22 cellular contexts compared by ENCODE assay signal in the genomic region with DNA sequence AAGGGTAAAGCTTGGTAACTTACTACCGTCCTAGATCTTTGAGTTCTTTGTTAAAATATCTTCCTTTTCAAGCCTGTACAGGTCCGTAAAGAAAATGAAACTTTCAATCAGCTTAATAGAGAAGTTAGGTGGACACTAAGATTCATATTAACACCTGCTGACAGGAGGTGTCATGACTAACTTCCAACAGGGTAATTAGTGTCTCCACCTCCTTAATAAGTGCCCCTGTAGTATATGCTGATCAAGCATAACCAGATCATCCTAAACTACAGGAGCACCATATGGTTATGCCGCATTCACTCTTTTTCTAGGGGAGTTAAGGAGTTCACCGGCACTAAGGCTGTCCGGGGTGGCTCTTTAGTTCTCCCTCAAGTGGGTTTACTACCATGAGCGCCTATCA.
"Had no signal": no experiment of that assay in that cellular context is flagged by ENCODE, and none has a peak within 500 bp of the region (broad histone marks: within the 10 kb centered on the region; RNA-seq: fewer than 3 reads in every experiment).

No MANE protein-coding gene starts in this region.

- H3K4me3 ChIP-seq: cardiac muscle cell, gastrocnemius medialis, left lung had no signal

- H3K9me3 ChIP-seq: gastrocnemius medialis, left lung had no signal

- H3K27me3 Mint-ChIP-seq: activated CD8-positive, alpha-beta T cell treated with anti-CD3 and anti-CD28 coated beads for 36 hours; dendritic cell treated with granulocyte-macrophage colony-stimulating factor and Interleukin-4, amounts not matched to agents 40 ng/mL and 50 ng/mL, for 4 days had no signal

- H3K9me3 Mint-ChIP-seq: activated CD8-positive, alpha-beta T cell treated with anti-CD3 and anti-CD28 coated beads for 36 hours; activated naive CD8-positive, alpha-beta T cell treated with anti-CD3 and anti-CD28 coated beads for 36 hours; activated T-helper 17 cell treated with anti-CD3 and anti-CD28 coated beads, Interleukin-2, amount 50 U/mL, for 72 hours; dendritic cell treated with granulocyte-macrophage colony-stimulating factor and Interleukin-4, amounts not matched to agents 40 ng/mL and 50 ng/mL, for 4 days; mesothelial cell of epicardium; natural killer cell treated with Interleukin-12 subunit alpha and Interleukin-12 subunit beta and Interleukin-15 and Interleukin-18, amount 100 ng/mL, for 72 hours had no signal

- ATAC-seq: activated CD8-positive, alpha-beta T cell treated with anti-CD3 and anti-CD28 coated beads for 36 hours; activated T-helper 17 cell treated with anti-CD3 and anti-CD28 coated beads, Interleukin-2, amount 50 U/mL, for 72 hours; esophagus mucosa; gastrocnemius medialis; left lung; natural killer cell treated with Interleukin-12 subunit alpha and Interleukin-12 subunit beta and Interleukin-15 and Interleukin-18, amount 100 ng/mL, for 72 hours had no signal

- H3K36me3 ChIP-seq: cardiac muscle cell, gastrocnemius medialis, left lung had no signal

- H3K4me3 Mint-ChIP-seq: activated CD8-positive, alpha-beta T cell treated with anti-CD3 and anti-CD28 coated beads for 36 hours; activated naive CD8-positive, alpha-beta T cell treated with anti-CD3 and anti-CD28 coated beads for 36 hours; activated T-helper 17 cell treated with anti-CD3 and anti-CD28 coated beads, Interleukin-2, amount 50 U/mL, for 72 hours; dendritic cell treated with granulocyte-macrophage colony-stimulating factor and Interleukin-4, amounts not matched to agents 40 ng/mL and 50 ng/mL, for 4 days; mesothelial cell of epicardium; natural killer cell treated with Interleukin-12 subunit alpha and Interleukin-12 subunit beta and Interleukin-15 and Interleukin-18, amount 100 ng/mL, for 72 hours had no signal

- H3K36me3 Mint-ChIP-seq: activated naive CD8-positive, alpha-beta T cell treated with anti-CD3 and anti-CD28 coated beads for 36 hours; mesothelial cell of epicardium; natural killer cell treated with Interleukin-12 subunit alpha and Interleukin-12 subunit beta and Interleukin-15 and Interleukin-18, amount 100 ng/mL, for 72 hours had no signal

- H3K27me3 ChIP-seq: cardiac muscle cell, gastrocnemius medialis, left lung had no signal

- DNase-seq: activated CD4-positive, alpha-beta T cell treated with anti-CD3 and anti-CD28 coated beads for 48 hours; activated CD4-positive, CD25-positive, alpha-beta regulatory T cell; activated CD8-positive, alpha-beta T cell treated with anti-CD3 and anti-CD28 coated beads for 36 hours; activated naive CD4-positive, alpha-beta T cell; activated naive CD8-positive, alpha-beta T cell treated with anti-CD3 and anti-CD28 coated beads for 36 hours; activated T-cell treated with anti-CD3 and anti-CD28 coated beads, Interleukin-2, amount 50 U/mL, for 1 hour; amygdala; effector CD8-positive, alpha-beta T cell; gastrocnemius medialis; head of caudate nucleus; left lung; nucleus accumbens; stimulated activated CD4-positive, alpha-beta T cell treated with anti-CD3 and anti-CD28 coated beads, Interleukin-12 subunit alpha, Interleukin-12 subunit beta, amount 100 ng/mL, for 4 hours; stimulated activated CD4-positive, alpha-beta T cell treated with anti-CD3 and anti-CD28 coated beads, Interleukin-1b, Interleukin-23, amount 100 ng/mL, for 48 hours; stimulated activated CD8-positive, alpha-beta memory T cell treated with anti-CD3 and anti-CD28 coated beads, Interleukin-4, amount 100 ng/mL, for 48 hours; stimulated activated naive CD4-positive, alpha-beta T cell had no signal

- H3K27ac Mint-ChIP-seq: activated CD8-positive, alpha-beta T cell treated with anti-CD3 and anti-CD28 coated beads for 36 hours; activated naive CD8-positive, alpha-beta T cell treated with anti-CD3 and anti-CD28 coated beads for 36 hours; activated T-helper 17 cell treated with anti-CD3 and anti-CD28 coated beads, Interleukin-2, amount 50 U/mL, for 72 hours; dendritic cell treated with granulocyte-macrophage colony-stimulating factor and Interleukin-4, amounts not matched to agents 40 ng/mL and 50 ng/mL, for 4 days; mesothelial cell of epicardium; natural killer cell treated with Interleukin-12 subunit alpha and Interleukin-12 subunit beta and Interleukin-15 and Interleukin-18, amount 100 ng/mL, for 72 hours had no signal

- H3K27ac ChIP-seq: cardiac muscle cell, left lung had no signal
